ENCODE assay signal across 12 cellular contexts in genomic region chr22:41052661-41053490, GRCh38. TPM values are rescaled to one million over a fixed set of nuclear protein-coding genes. Genes with fewer than 3 reads are reported as not detected.
DNase-seq lines count a peak whose midpoint lies in the region; ATAC-seq and TF ChIP-seq lines count a peak whose summit lies in the region.
"Had no signal": no experiment of that assay in that cellular context is flagged by ENCODE, and none has a peak within 500 bp of the region (broad histone marks: within the 10 kb centered on the region; RNA-seq: fewer than 3 reads in every experiment).

No MANE protein-coding gene starts in this region.

- H3K27ac Mint-ChIP-seq in CD4-positive, CD25-positive, alpha-beta regulatory T cell = peak overlapping the region in 2 of 3 donors; percentile 23 to 60
- no peak overlapping the region for H3K27ac Mint-ChIP-seq in WTC11

- no peaks in the 10 kb centered on the region for H3K27me3 ChIP-seq in CD4-positive, CD25-positive, alpha-beta regulatory T cell (ENCODE audit: control insufficient read depth, insufficient read depth, low read length)
- H3K27me3 ChIP-seq in mesendoderm (ENCODE audit: insufficient read depth, low read length, poor library complexity) = no peaks in the 10 kb centered on the region
- H3K27me3 ChIP-seq: neutrophil had no signal

- H3K79me1 ChIP-seq in mesendoderm (ENCODE audit: low read length) = no peaks in the 10 kb centered on the region

- no peak overlapping the region for H4K5ac ChIP-seq in mesendoderm (ENCODE audit: low read length)

- WGBS in mesendoderm (ENCODE audit: extremely low coverage, insufficient coverage, low lambda C conversion rate) = no CpG with 5 or more reads among the region's 8 CpGs

- no peaks in the 10 kb centered on the region for H3K27me3 Mint-ChIP-seq in CD4-positive, CD25-positive, alpha-beta regulatory T cell
- no peaks in the 10 kb centered on the region for H3K27me3 Mint-ChIP-seq in WTC11 (ENCODE audit: low read depth)

- no peak for ATAC-seq in CD4-positive, CD25-positive, alpha-beta regulatory T cell (ENCODE audit: low read depth in 2 of 2)
- ATAC-seq in GM18502 (IDR thresholded peaks at IDR 0.05; ENCODE audit: poor library complexity, unreplicated experiment) = no peak
- no peak for ATAC-seq in GM18868 (IDR thresholded peaks at IDR 0.05; ENCODE audit: unreplicated experiment)
- ATAC-seq in WTC11 = no peak

- H3K36me3 Mint-ChIP-seq in CD4-positive, CD25-positive, alpha-beta regulatory T cell = no peaks in the 10 kb centered on the region
- no peaks in the 10 kb centered on the region for H3K36me3 Mint-ChIP-seq in WTC11

- POLR2A ChIA-PET in WTC11 (lab: Charles Lee) = no interaction called here

- H3K27ac ChIP-seq in CD4-positive, CD25-positive, alpha-beta regulatory T cell (ENCODE audit: insufficient read depth, low read length, poor library complexity, severe bottlenecking) = no peak overlapping the region
- H3K27ac ChIP-seq in mesendoderm (ENCODE audit: low read depth, low read length) = no peak overlapping the region
- H3K27ac ChIP-seq: neutrophil, RWPE1 had no signal

- H3K56ac ChIP-seq in mesendoderm (ENCODE audit: low read length) = no peak overlapping the region

- no peak for TF ChIP-seq CTCF in WTC11 (IDR thresholded peaks at IDR 0.05)

- H3K4me1 ChIP-seq in CD4-positive, CD25-positive, alpha-beta regulatory T cell (ENCODE audit: control insufficient read depth, insufficient read depth, low read length, poor library complexity, severe bottlenecking) = no peaks in the 10 kb centered on the region
- H3K4me1 ChIP-seq in mesendoderm (ENCODE audit: control insufficient read depth, low read depth, low read length) = peaks cover 3% of the 10 kb centered on the region

- no peak overlapping the region for H3K4me3 Mint-ChIP-seq in CD4-positive, CD25-positive, alpha-beta regulatory T cell
- no peak overlapping the region for H3K4me3 Mint-ChIP-seq in WTC11

- H2AK5ac ChIP-seq in mesendoderm (ENCODE audit: low read length) = no peak overlapping the region

- no peak overlapping the region for H4K8ac ChIP-seq in mesendoderm (ENCODE audit: low read depth, low read length)

- peaks cover 0 to 6% (median 4%) of the 10 kb centered on the region in 4 donors for H3K4me1 Mint-ChIP-seq in CD4-positive, CD25-positive, alpha-beta regulatory T cell
- peaks cover 8% of the 10 kb centered on the region for H3K4me1 Mint-ChIP-seq in WTC11

- no peak overlapping the region for H3K18ac ChIP-seq in mesendoderm (ENCODE audit: low read length)

- CTCF ChIA-PET in WTC11 (lab: Charles Lee) = interaction anchor here (1.0 kb wide), 1 partner anchor 130 kb away, joined by 3 read pairs; no protein-coding TSS in a partner anchor

- H3K4me2 ChIP-seq in mesendoderm (ENCODE audit: low read length) = no peak overlapping the region

- no peak overlapping the region for H2BK120ac ChIP-seq in mesendoderm (ENCODE audit: low read depth, low read length)

- H3K9ac ChIP-seq in mesendoderm (ENCODE audit: low read length) = no peak overlapping the region

- no peak overlapping the region for H2BK5ac ChIP-seq in mesendoderm (ENCODE audit: low read length)

- no peaks in the 10 kb centered on the region for H3K36me3 ChIP-seq in CD4-positive, CD25-positive, alpha-beta regulatory T cell (ENCODE audit: control insufficient read depth, insufficient read depth, low read length)
- no peaks in the 10 kb centered on the region for H3K36me3 ChIP-seq in mesendoderm (ENCODE audit: control insufficient read depth, insufficient read depth, low read length)
- H3K36me3 ChIP-seq: neutrophil had no signal

- no peaks in the 10 kb centered on the region for H3K79me2 ChIP-seq in mesendoderm (ENCODE audit: control insufficient read depth, insufficient read depth, low read length)

- H3K9me3 ChIP-seq in CD4-positive, CD25-positive, alpha-beta regulatory T cell (ENCODE audit: control insufficient read depth in 2 of 2, low read length in 2 of 2) = no peaks in the 10 kb centered on the region
- H3K9me3 ChIP-seq: neutrophil had no signal

- no peak overlapping the region for H3K23ac ChIP-seq in mesendoderm (ENCODE audit: low read length)

- no peak overlapping the region for H2BK15ac ChIP-seq in mesendoderm (replicated peaks; ENCODE audit: low read depth)

- H3K4ac ChIP-seq in mesendoderm (ENCODE audit: low read depth, low read length) = no peak overlapping the region

- no peak for DNase-seq in CD4-positive, CD25-positive, alpha-beta regulatory T cell
- DNase-seq in OCI-M1 (lab: John Stamatoyannopoulos, UW) = peak; percentile 25
- peak; percentile 70 for DNase-seq in dedifferentiated amniotic fluid mesenchymal stem cell (ENCODE audit: extremely low spot score)
- peak; percentile 16 for DNase-seq in mesendoderm
- no peak for DNase-seq in WTC11 (ENCODE audit: low spot score)
- no peak for DNase-seq in T1000 (lab: John Stamatoyannopoulos, UW)
- DNase-seq: GF-D8, NCI-H510A treated with DMSO at 0.1 percent for 48 hours had no signal

- H3K9me3 Mint-ChIP-seq in CD4-positive, CD25-positive, alpha-beta regulatory T cell = no peaks in the 10 kb centered on the region
- H3K9me3 Mint-ChIP-seq in WTC11 = no peaks in the 10 kb centered on the region

- H3K4me3 ChIP-seq in CD4-positive, CD25-positive, alpha-beta regulatory T cell (ENCODE audit: low read depth, low read length) = no peak overlapping the region
- H3K4me3 ChIP-seq in mesendoderm (ENCODE audit: low read length) = no peak overlapping the region

TF ChIP-seq in WTC11, 78 proteins besides CTCF, POLR2A, EP300 and RAD21:
- TF ChIP-seq ZNF396 (CRISPR knock-in tag; IDR thresholded peaks at IDR 0.05; ENCODE audit: borderline replicate concordance) (no peak), MLX (CRISPR knock-in tag; IDR thresholded peaks at IDR 0.05) (no peak), FOXP4 (CRISPR knock-in tag; IDR thresholded peaks at IDR 0.05) (no peak), ZNF512 (CRISPR knock-in tag; IDR thresholded peaks at IDR 0.05; ENCODE audit: borderline replicate concordance) (no peak)

RNA-seq across cellular contexts. Expression of gene EP300, which starts 39.5 kb away (rescaled TPM):
- 177 TPM for total RNA-seq in CD4-positive, CD25-positive, alpha-beta regulatory T cell
- 10 to 100 TPM in 2 of 4 donors, 1 to 10 TPM in 2; 8.1 to 14.8 (median 10.7) TPM for polyA plus RNA-seq in CD4-positive, CD25-positive, alpha-beta regulatory T cell
- polyA plus RNA-seq in mesendoderm (2013, experiment 1 of 2) = 46.5 TPM
- 46.2 TPM for polyA plus RNA-seq in mesendoderm (2013, experiment 2 of 2)
- 95.6 to 97.1 TPM (median 95.8 TPM) in 3 replicates for total RNA-seq in WTC11 (2021)

Comparison
In these comparisons a context has a peak if more than half of its experiments do, and no peak if none do; other contexts are left out.
1. DNase-seq: peak in OCI-M1 (single experiment), dedifferentiated amniotic fluid mesenchymal stem cell (single experiment) and mesendoderm (single experiment); none in CD4-positive, CD25-positive, alpha-beta regulatory T cell (0 of 3), WTC11 (single experiment) and T1000 (single experiment).